Comparison of ENCODE assay signal across 8 cellular contexts in the genomic region with DNA sequence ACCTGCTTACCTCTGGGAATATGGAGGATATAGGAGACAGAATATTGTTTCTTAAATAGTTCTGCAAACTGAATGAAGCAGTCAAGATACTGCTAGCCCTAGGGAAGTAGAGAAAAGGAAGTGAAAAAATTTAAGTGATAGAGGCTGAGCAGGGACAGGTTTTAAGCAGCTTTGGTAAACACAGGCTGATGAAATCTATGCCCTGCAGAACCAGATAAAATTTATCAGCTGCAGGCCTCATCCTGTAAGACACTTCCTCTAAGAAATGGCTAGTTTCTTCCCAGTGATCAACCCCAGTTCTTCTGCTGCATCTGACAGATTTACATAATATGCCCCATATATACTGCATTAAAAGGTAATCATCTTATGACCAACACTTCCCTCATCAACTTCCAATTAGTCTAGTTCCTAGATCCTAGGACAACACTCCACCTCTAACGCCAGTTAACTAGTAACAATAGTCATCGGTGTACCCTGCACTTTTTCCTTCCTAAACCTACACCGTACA. TPM values are rescaled to one million over a fixed set of nuclear protein-coding genes. Genes with fewer than 3 reads are reported as not detected.
A peak's percentile ranks its signal among the peaks of the same experiment; 100 is the strongest.
DNase-seq lines count a peak whose midpoint lies in the region; ATAC-seq, FAIRE-seq and TF ChIP-seq lines count a peak whose summit lies in the region.

No MANE protein-coding gene starts in this region.

- H3K36me3 ChIP-seq in HUES48 (ENCODE audit: control insufficient read depth, insufficient read depth, low read length) (peaks cover 18% of the 10 kb centered on the region), fibroblast of lung (ENCODE audit: control insufficient read depth, insufficient read depth, low read length) (peaks cover 9% of the 10 kb centered on the region), small intestine (ENCODE audit: control insufficient read depth in 2 of 2, insufficient read depth in 2 of 2, low read length in 2 of 2) (no peaks in the 10 kb centered on the region)

- H3K4me1 ChIP-seq in HUES48 (ENCODE audit: control insufficient read depth, insufficient read depth, low read length) (peaks cover 19% of the 10 kb centered on the region), fibroblast of lung (ENCODE audit: control insufficient read depth, extremely low read depth, insufficient read depth, low read length) (peaks cover 11% of the 10 kb centered on the region), small intestine (ENCODE audit: control insufficient read depth in 2 of 2, insufficient read depth in 1 of 2, low read depth in 1 of 2, low read length in 1 of 2) (no peaks in the 10 kb centered on the region)

- POLR2A ChIA-PET in T-cell (lab: Charles Lee) = interaction anchor here (0.6 to 1.8 kb wide), 3 partner anchors 9 to 266 kb away, joined by 3 to 33 read pairs (median 4); a partner anchor contains a TSS

- TF ChIP-seq CTCF in fibroblast of lung (conservative IDR thresholded peaks at IDR 0.05 in 1 of 2, IDR thresholded peaks at IDR 0.05 in 1 of 2; ENCODE audit: low read depth in 1 of 2, low read length in 2 of 2) = no peak

- H3K79me2 ChIP-seq in fibroblast of lung (ENCODE audit: control insufficient read depth, insufficient read depth, low read length) = peaks cover 25% of the 10 kb centered on the region

- peak overlapping the region; percentile 86 for H3K27ac ChIP-seq in HUES48 (ENCODE audit: low read depth, low read length)
- peak overlapping the region; percentile 54 for H3K27ac ChIP-seq in fibroblast of lung (ENCODE audit: insufficient read depth, low read length)
- H3K27ac ChIP-seq in small intestine (ENCODE audit: low read depth in 1 of 2, low read length in 1 of 2) = peak overlapping the region; percentile 62 to 85

- H3K4me1 Mint-ChIP-seq in T-cell = peaks cover 59 to 66% (median 64%) of the 10 kb centered on the region in 3 donors

- H3K4me3 Mint-ChIP-seq in T-cell = peak overlapping the region; percentile 47 to 99 (median 98)

- WGBS in small intestine, 3 donors = 32 to 45% (median 44%) methylated on average over 3 of the region's 3 CpGs

- H3K27me3 Mint-ChIP-seq in T-cell = no peaks in the 10 kb centered on the region

- no peak overlapping the region for H3K9ac ChIP-seq in HUES48 (ENCODE audit: low read depth, low read length)
- no peak overlapping the region for H3K9ac ChIP-seq in fibroblast of lung (ENCODE audit: insufficient read depth, low read length)

- H3K27me3 ChIP-seq in HUES48 (ENCODE audit: control insufficient read depth, insufficient read depth, low read length) (no peaks in the 10 kb centered on the region), fibroblast of lung (ENCODE audit: control insufficient read depth, insufficient read depth, low read length) (no peaks in the 10 kb centered on the region), small intestine (ENCODE audit: control insufficient read depth in 2 of 2, insufficient read depth in 2 of 2, low read length in 2 of 2) (no peaks in the 10 kb centered on the region)

- no peak for FAIRE-seq in small intestine (lab: Jason Lieb, UNC)

- DNase-seq in T-cell (no peak), fibroblast of lung (ENCODE audit: low read depth in 2 of 2) (no peak), small intestine (no peak), ecto neural progenitor cell (ENCODE audit: low spot score) (no peak), NCI-H510A treated with DMSO at 0.1 percent for 48 hours (lab: John Stamatoyannopoulos, UW) (no peak)
- DNase-seq in stimulated activated naive CD4-positive, alpha-beta T cell treated with Interleukin-2 at 50 U/mL for 16 hours (lab: John Stamatoyannopoulos, UW) = no peak

- H4K20me1 ChIP-seq in fibroblast of lung (ENCODE audit: control insufficient read depth, extremely low read depth, insufficient read depth, low read length) = no peaks in the 10 kb centered on the region

- CTCF ChIA-PET in T-cell (lab: Charles Lee) = interaction anchor here (0.5 to 5.8 kb wide), 8 partner anchors 8 to 95 kb away, joined by 3 to 65 read pairs (median 4); a partner anchor contains a TSS

- H3K9me3 ChIP-seq in HUES48 (ENCODE audit: control insufficient read depth, insufficient read depth, low read length) = no peaks in the 10 kb centered on the region
- no peaks in the 10 kb centered on the region for H3K9me3 ChIP-seq in fibroblast of lung (ENCODE audit: control insufficient read depth, insufficient read depth, low read depth, low read length)
- H3K9me3 ChIP-seq in small intestine (ENCODE audit: control insufficient read depth, low read depth) = no peaks in the 10 kb centered on the region

- peaks cover 26% of the 10 kb centered on the region for H3K36me3 Mint-ChIP-seq in T-cell

- H3K4me2 ChIP-seq in fibroblast of lung (ENCODE audit: extremely low read depth, insufficient read depth, low read length) = peak overlapping the region; percentile 65

- peak overlapping the region; percentile 97 for H3K27ac Mint-ChIP-seq in T-cell

- no peak overlapping the region for H2AFZ ChIP-seq in fibroblast of lung (ENCODE audit: low read length)

- ATAC-seq in T-cell (replicated peaks in 1 of 4) (no peak), GM19395 (IDR thresholded peaks at IDR 0.05; ENCODE audit: unreplicated experiment) (no peak)

- no peaks in the 10 kb centered on the region for H3K9me3 Mint-ChIP-seq in T-cell

- H3K4me3 ChIP-seq in HUES48 (ENCODE audit: low read depth, low read length) = peak overlapping the region; percentile 62; the same call in 1 of the 2 replicates
- H3K4me3 ChIP-seq in fibroblast of lung (replicated peaks in 1 of 4; ENCODE audit: control extremely low read depth in 1 of 4, insufficient read depth in 1 of 4, low read depth in 3 of 4, low read length in 4 of 4) = peak overlapping the region in 2 of 4 experiments; percentile 55 to 62
- H3K4me3 ChIP-seq in small intestine (ENCODE audit: low read depth in 1 of 2, low read length in 2 of 2) = no peak overlapping the region

RNA-seq across cellular contexts. Expression of a gene that starts 1.3 kb away (rescaled TPM):
- total RNA-seq in T-cell (100 to 1,000 TPM; 181 to 298 (median 276) TPM), fibroblast of lung (261 and 446 TPM in 2 replicates)
- polyA plus RNA-seq in fibroblast of lung (182 and 260 TPM in 2 replicates), small intestine (10 to 100 TPM in 1 of 3 donors, 1 to 10 TPM in 2; 2.7 to 51.8 (median 7.8) TPM)
- polyA plus RNA-seq in fibroblast of lung (2012) = 135 and 167 TPM in 2 replicates
- 837 and 884 TPM in 2 replicates for polyA minus RNA-seq in fibroblast of lung (ENCODE audit: low replicate concordance)

RNA-seq across cellular contexts. Expression of a gene that starts 8.7 kb away (rescaled TPM):
- total RNA-seq in T-cell (10 to 100 TPM in 3 of 5 donors, 1 to 10 TPM in 2; 8.4 to 15.1 (median 11.4) TPM), fibroblast of lung (5.6 and 7.2 TPM in 2 replicates)
- polyA plus RNA-seq in fibroblast of lung (1.8 and 1.9 TPM in 2 replicates), small intestine (1 to 10 TPM; 1.1 to 2.8 (median 1.3) TPM)
- polyA plus RNA-seq in fibroblast of lung (2012) = 1.9 and 3.5 TPM in 2 replicates
- 2.9 and 4.0 TPM in 2 replicates for polyA minus RNA-seq in fibroblast of lung (ENCODE audit: low replicate concordance)

RNA-seq across cellular contexts. Expression of a gene that starts 10.4 kb away (rescaled TPM):
- total RNA-seq in T-cell = 1,000 to 10,000 TPM; 4,612 to 5,648 (median 5,133) TPM
- 2,664 and 4,175 TPM in 2 replicates for total RNA-seq in fibroblast of lung
- polyA plus RNA-seq in fibroblast of lung = 6,961 and 9,604 TPM in 2 replicates
- 7,932 and 8,024 TPM in 2 replicates for polyA plus RNA-seq in fibroblast of lung (2012)
- 1,416 and 1,475 TPM in 2 replicates for polyA minus RNA-seq in fibroblast of lung (ENCODE audit: low replicate concordance)
- 1,000 to 10,000 TPM; 3,267 to 7,277 (median 6,102) TPM for polyA plus RNA-seq in small intestine

RNA-seq across cellular contexts. Expression of a gene that starts 22.4 kb away (rescaled TPM):
- total RNA-seq in T-cell (100 to 1,000 TPM in 3 of 5 donors, 10 to 100 TPM in 2; 67.5 to 113 (median 104) TPM), fibroblast of lung (92.2 and 93.5 TPM in 2 replicates)
- polyA plus RNA-seq in fibroblast of lung (202 and 342 TPM in 2 replicates), small intestine (100 to 1,000 TPM in 1 of 3 donors, 10 to 100 TPM in 2; 63.7 to 156 (median 68.6) TPM)
- polyA plus RNA-seq in fibroblast of lung (2012) = 94.2 and 182 TPM in 2 replicates
- 12.2 and 20.4 TPM in 2 replicates for polyA minus RNA-seq in fibroblast of lung (ENCODE audit: low replicate concordance)

RNA-seq across cellular contexts. Expression of a gene that starts 25.6 kb away (rescaled TPM):
- total RNA-seq in T-cell = 10 to 100 TPM in 1 of 5 donors, 1 to 10 TPM in 4; 5.9 to 12.4 (median 7.7) TPM
- 71.7 and 98.6 TPM in 2 replicates for total RNA-seq in fibroblast of lung
- 87.7 and 99.1 TPM in 2 replicates for polyA plus RNA-seq in fibroblast of lung
- polyA plus RNA-seq in fibroblast of lung (2012) = 163 and 171 TPM in 2 replicates
- 40.3 and 69.5 TPM in 2 replicates for polyA minus RNA-seq in fibroblast of lung (ENCODE audit: low replicate concordance)
- polyA plus RNA-seq in small intestine = 10 to 100 TPM; 24.8 to 31.2 (median 28.6) TPM
